ENCODE assay signal across 12 cellular contexts in genomic region chr6:11193434-11193833, GRCh38.
"Had no signal": no experiment of that assay in that cellular context is flagged by ENCODE, and none has a peak within 500 bp of the region (broad histone marks: within the 10 kb centered on the region; RNA-seq: fewer than 3 reads in every experiment).

No MANE protein-coding gene starts in this region.

- H3K27me3 ChIP-seq: esophagus muscularis mucosa, stomach, vagina had no signal

- H3K27ac ChIP-seq: vagina had no signal

- H3K4me3 Mint-ChIP-seq: activated CD4-positive, alpha-beta memory T cell treated with anti-CD3 and anti-CD28 coated beads, Interleukin-2, amount 10 ng/mL, durations not matched to agents 7 days and 5 days; activated naive CD4-positive, alpha-beta T cell treated with anti-CD3 and anti-CD28 coated beads, Interleukin-2, amount 10 ng/mL, durations not matched to agents 7 days and 5 days; activated T-helper 17 cell treated with anti-CD3 and anti-CD28 coated beads, Interleukin-2, amount 50 U/mL, for 72 hours; nephron had no signal

- H3K27ac Mint-ChIP-seq: activated CD4-positive, alpha-beta memory T cell treated with anti-CD3 and anti-CD28 coated beads, Interleukin-2, amount 10 ng/mL, durations not matched to agents 7 days and 5 days; activated T-helper 17 cell treated with anti-CD3 and anti-CD28 coated beads, Interleukin-2, amount 50 U/mL, for 72 hours had no signal

- H3K4me3 ChIP-seq: esophagus muscularis mucosa, lung, stomach, vagina had no signal

- H3K9me3 ChIP-seq: esophagus muscularis mucosa, stomach, vagina had no signal

- H3K9me3 Mint-ChIP-seq: activated CD4-positive, alpha-beta memory T cell treated with anti-CD3 and anti-CD28 coated beads, Interleukin-2, amount 10 ng/mL, durations not matched to agents 7 days and 5 days; activated naive CD4-positive, alpha-beta T cell treated with anti-CD3 and anti-CD28 coated beads, Interleukin-2, amount 10 ng/mL, durations not matched to agents 7 days and 5 days; activated T-helper 17 cell treated with anti-CD3 and anti-CD28 coated beads, Interleukin-2, amount 50 U/mL, for 72 hours had no signal

- H3K27me3 Mint-ChIP-seq: activated CD4-positive, alpha-beta memory T cell treated with anti-CD3 and anti-CD28 coated beads, Interleukin-2, amount 10 ng/mL, durations not matched to agents 7 days and 5 days; activated naive CD4-positive, alpha-beta T cell treated with anti-CD3 and anti-CD28 coated beads, Interleukin-2, amount 10 ng/mL, durations not matched to agents 7 days and 5 days; activated T-helper 17 cell treated with anti-CD3 and anti-CD28 coated beads, Interleukin-2, amount 50 U/mL, for 72 hours had no signal

- ATAC-seq: activated T-helper 17 cell treated with anti-CD3 and anti-CD28 coated beads, Interleukin-2, amount 50 U/mL, for 72 hours had no signal

- DNase-seq: activated CD4-positive, alpha-beta memory T cell treated with anti-CD3 and anti-CD28 coated beads, Interleukin-2, amount 10 ng/mL, durations not matched to agents 7 days and 5 days; activated CD4-positive, alpha-beta T cell treated with anti-CD3 and anti-CD28 coated beads for 1 hour; activated naive CD4-positive, alpha-beta T cell treated with anti-CD3 and anti-CD28 coated beads, Interleukin-2, amount 10 ng/mL, durations not matched to agents 7 days and 5 days; amniotic stem cell; hypothalamus; stimulated activated CD4-positive, alpha-beta T cell treated with anti-CD3 and anti-CD28 coated beads, Interleukin-4, amount 100 ng/mL, for 1 hour; stomach had no signal
